Comparison of ENCODE assay signal across 7 cellular contexts in the genomic region with DNA sequence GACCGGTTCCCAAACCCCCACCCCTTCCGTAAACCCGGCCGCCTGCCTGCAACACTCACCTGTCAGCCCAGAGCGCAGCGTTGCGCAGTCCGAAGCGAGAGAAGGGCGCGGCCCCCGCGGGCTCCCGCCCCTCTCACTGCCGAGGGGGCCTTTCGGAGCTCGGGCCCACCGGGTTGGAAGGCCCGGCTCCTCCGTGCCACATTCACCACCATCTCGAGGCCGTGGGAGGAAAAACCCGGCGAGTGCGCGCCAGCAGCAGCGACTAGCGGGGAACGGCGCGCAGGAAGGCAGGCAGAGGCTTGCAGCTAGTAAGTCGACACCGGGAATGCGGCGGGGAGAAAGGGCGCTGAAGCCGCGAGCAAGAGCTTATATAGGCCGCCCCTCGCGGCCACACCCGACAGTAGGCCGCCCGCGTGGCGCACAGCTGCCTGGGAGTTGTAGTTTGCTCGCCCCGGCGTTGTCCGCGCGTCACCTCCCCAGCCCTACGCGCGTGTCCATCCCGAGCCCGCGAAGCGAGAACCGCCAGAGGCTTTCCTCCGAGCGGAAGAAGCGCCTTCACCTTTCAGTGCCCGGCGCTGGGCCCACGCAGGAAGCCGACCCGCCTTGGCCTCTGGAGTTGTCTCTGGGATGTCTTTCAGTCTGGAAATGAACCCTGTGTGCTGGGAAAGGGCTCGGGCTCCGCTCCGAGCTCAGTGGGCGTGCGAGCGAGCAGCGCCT. TPM values are rescaled to one million over a fixed set of nuclear protein-coding genes. Genes with fewer than 3 reads are reported as not detected.
A peak's percentile ranks its signal among the peaks of the same experiment; 100 is the strongest.
DNase-seq lines count a peak whose midpoint lies in the region; ATAC-seq and TF ChIP-seq lines count a peak whose summit lies in the region.

No MANE protein-coding gene starts in this region.

- DNase-seq in NCI-H187 treated with DMSO at 0.1 percent for 48 hours (lab: John Stamatoyannopoulos, UW) (peak; percentile 83), T-helper 9 cell (peak; percentile 90), astrocyte of the hippocampus (ENCODE audit: low read depth, low spot score) (peak; percentile 98), hypothalamus (lab: John Stamatoyannopoulos, UW) (peak; percentile 29 to 96 (median 90)), sciatic nerve (ENCODE audit: low spot score) (peak; percentile 97)

- peak; percentile 73 for ATAC-seq in GM18505 (IDR thresholded peaks at IDR 0.05; ENCODE audit: unreplicated experiment)
- peak; percentile 68 for ATAC-seq in HG02943 (IDR thresholded peaks at IDR 0.05; ENCODE audit: low read depth, unreplicated experiment)
- peak; percentile 99 for ATAC-seq in sciatic nerve

- intact Hi-C loops in sciatic nerve (cut with DNase I) = no loop called here

- TF ChIP-seq POLR2A in GM18505 (IDR thresholded peaks at IDR 0.05; ENCODE audit: borderline replicate concordance, extremely low read depth, insufficient read depth, insufficient read length) = peak; percentile 100

RNA-seq across cellular contexts. Expression of a gene that starts 10.4 kb away (rescaled TPM):
- total RNA-seq in sciatic nerve = 5.8 TPM

RNA-seq across cellular contexts. Expression of a gene that starts 28.8 kb away (rescaled TPM):
- 31.0 TPM for total RNA-seq in sciatic nerve

Comparison
In these comparisons a context has a peak if more than half of its experiments do, and no peak if none do; other contexts are left out.
1. Peak in every context shown above with its lines: DNase-seq and ATAC-seq.